In the genomic region with DNA sequence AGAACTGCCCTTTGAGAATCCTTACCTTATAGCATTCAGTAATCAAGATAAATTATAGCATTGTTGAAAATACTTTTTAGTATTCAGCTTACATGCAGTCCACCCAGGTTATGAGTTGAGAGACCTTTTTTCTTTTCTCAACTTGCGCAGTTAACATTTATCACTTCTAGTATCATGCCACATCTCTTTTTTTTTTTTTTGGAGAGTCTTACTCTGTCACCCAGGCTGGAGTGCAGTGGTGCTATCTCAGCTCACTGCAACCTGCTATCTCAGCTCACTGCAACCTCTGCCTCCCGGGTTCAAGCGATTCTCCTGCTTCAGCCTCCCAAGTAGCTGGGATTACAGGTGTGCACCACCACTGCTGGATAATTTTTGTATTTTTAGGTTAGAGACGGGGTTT, we compare ENCODE assay signal across 10 cellular contexts. TPM values are rescaled to one million over a fixed set of nuclear protein-coding genes. Genes with fewer than 3 reads are reported as not detected.
"Had no signal": no experiment of that assay in that cellular context is flagged by ENCODE, and none has a peak within 500 bp of the region (broad histone marks: within the 10 kb centered on the region; RNA-seq: fewer than 3 reads in every experiment).

No MANE protein-coding gene starts in this region.

- H3K9me3 ChIP-seq: HAP-1 had no signal

- H2AFZ ChIP-seq: GM23248 had no signal

- H3K9me3 Mint-ChIP-seq: HFFc6, IgD-negative memory B cell had no signal

- H3K27ac Mint-ChIP-seq: HFFc6, IgD-negative memory B cell had no signal

- H3K27me3 Mint-ChIP-seq: IgD-negative memory B cell had no signal

- H3K4me3 Mint-ChIP-seq: HFFc6, IgD-negative memory B cell had no signal

- H3K4me1 ChIP-seq: HAP-1 had no signal

- H3K36me3 ChIP-seq: HAP-1 had no signal

- H3K4me1 Mint-ChIP-seq: IgD-negative memory B cell had no signal

- H3K27ac ChIP-seq: GM23248, HL-60 had no signal

- FAIRE-seq: HepG2 had no signal

- ATAC-seq: HCT116, HepG2 had no signal

- DNase-seq: GM23248, GOT3, H7, HFFc6, KBM-7 had no signal

- H3K4me3 ChIP-seq: GM23248, HAP-1 had no signal

- H3K9ac ChIP-seq: GM23248 had no signal

RNA-seq across cellular contexts. Expression of gene LRRC70, which starts 29.0 kb away (rescaled TPM):
- polyA plus RNA-seq: IgD-negative memory B cell had no signal
